In genomic region chr19:43675906-43676305, GRCh38 we compare ENCODE assay signal across 17 cellular contexts. TPM values are rescaled to one million over a fixed set of nuclear protein-coding genes. Genes with fewer than 3 reads are reported as not detected.
A peak's percentile ranks its signal among the peaks of the same experiment; 100 is the strongest.
DNase-seq lines count a peak whose midpoint lies in the region; ATAC-seq and TF ChIP-seq lines count a peak whose summit lies in the region.
"Had no signal": no experiment of that assay in that cellular context is flagged by ENCODE, and none has a peak within 500 bp of the region (broad histone marks: within the 10 kb centered on the region; RNA-seq: fewer than 3 reads in every experiment).

No MANE protein-coding gene starts in this region.

- peaks cover 6% of the 10 kb centered on the region; the same call in 1 of the 2 replicates for H3K9me1 ChIP-seq in IMR-90 (ENCODE audit: insufficient read depth, low read length)

- peak overlapping the region; percentile 19 for H3K4ac ChIP-seq in IMR-90 (ENCODE audit: low read depth, low read length)

- no peak overlapping the region for H3K23ac ChIP-seq in IMR-90 (ENCODE audit: low read depth, low read length)

- no peak overlapping the region for H4K91ac ChIP-seq in IMR-90 (ENCODE audit: insufficient read depth, low read depth, low read length)

- H3K4me3 Mint-ChIP-seq in CD14-positive monocyte (peak overlapping the region; percentile 31 to 93), nephron progenitor cell (no peak overlapping the region)
- peak overlapping the region; percentile 16 for H3K4me3 Mint-ChIP-seq in activated naive CD8-positive, alpha-beta T cell treated with anti-CD3 and anti-CD28 coated beads, Interleukin-2, amount 50 U/mL, for 24 hours
- H3K4me3 Mint-ChIP-seq in stimulated activated naive B cell treated with anti-CD40 and anti-IgM and Interleukin-4, amounts not matched to agents 10 μg/mL and 1 μg/mL and 100 μg/mL, for 72 hours = no peak overlapping the region

- POLR2A ChIA-PET in IMR-90 (lab: Charles Lee; ENCODE audit: unreplicated experiment) = no interaction called here

- in situ Hi-C loops in IMR-90 (cut with MboI; ENCODE audit: low sequenced_read_pairs) = no loop called here

- no TSS peak for BruUV-seq in IMR-90 (replicated peaks; lab: Mats Ljungman, UMichigan)

- no peak overlapping the region for H3K4me3 ChIP-seq in IMR-90 (ENCODE audit: insufficient read depth, low read depth, low read length)
- no peak overlapping the region for H3K4me3 ChIP-seq in lower leg skin (ENCODE audit: low read depth, poor library complexity, severe bottlenecking)
- H3K4me3 ChIP-seq: gastrocnemius medialis, testis had no signal

- H4K20me1 ChIP-seq in IMR-90 (ENCODE audit: insufficient read depth, low read length) = no peaks in the 10 kb centered on the region

- H3K79me1 ChIP-seq in IMR-90 (ENCODE audit: low read depth in 1 of 2, low read length in 2 of 2) = peaks cover 0 to 3% of the 10 kb centered on the region in 2 experiments; a peak in 1 of 4 replicates

- H3K36me3 Mint-ChIP-seq in CD14-positive monocyte = peaks cover 0 to 4% of the 10 kb centered on the region in 2 donors
- no peaks in the 10 kb centered on the region for H3K36me3 Mint-ChIP-seq in activated naive CD8-positive, alpha-beta T cell treated with anti-CD3 and anti-CD28 coated beads, Interleukin-2, amount 50 U/mL, for 24 hours (ENCODE audit: low read depth)
- no peaks in the 10 kb centered on the region for H3K36me3 Mint-ChIP-seq in nephron progenitor cell (ENCODE audit: low read depth)
- H3K36me3 Mint-ChIP-seq in stimulated activated naive B cell treated with anti-CD40 and anti-IgM and Interleukin-4, amounts not matched to agents 10 μg/mL and 1 μg/mL and 100 μg/mL, for 72 hours = no peaks in the 10 kb centered on the region
- H3K36me3 Mint-ChIP-seq: brain had no signal

- peaks cover 42% of the 10 kb centered on the region for H3K4me1 Mint-ChIP-seq in CD14-positive monocyte
- H3K4me1 Mint-ChIP-seq in activated naive CD8-positive, alpha-beta T cell treated with anti-CD3 and anti-CD28 coated beads, Interleukin-2, amount 50 U/mL, for 24 hours = peaks cover 13% of the 10 kb centered on the region
- peaks cover 8% of the 10 kb centered on the region for H3K4me1 Mint-ChIP-seq in nephron progenitor cell
- peaks cover 6 to 7% of the 10 kb centered on the region in 2 donors for H3K4me1 Mint-ChIP-seq in stimulated activated naive B cell treated with anti-CD40 and anti-IgM and Interleukin-4, amounts not matched to agents 10 μg/mL and 1 μg/mL and 100 μg/mL, for 72 hours

- intact Hi-C loops in CD14-positive monocyte (cut with micrococcal nuclease) (loop anchor here in 1 of 2 donors (2.0 kb wide), 1 partner anchor 17 kb away; no protein-coding TSS in a partner anchor), IMR-90 (cut with micrococcal nuclease) (no loop called here), lower leg skin (cut with DNase I; ENCODE audit: low total_unique reads) (no loop called here)

- H3K27me3 ChIP-seq in IMR-90 (ENCODE audit: control insufficient read depth, insufficient read depth, low read length) = no peaks in the 10 kb centered on the region
- H3K27me3 ChIP-seq: gastrocnemius medialis, testis had no signal

- H3K27me3 Mint-ChIP-seq in CD14-positive monocyte (ENCODE audit: low read depth in 3 of 3) (peaks cover 0 to 2% (median 0%) of the 10 kb centered on the region in 3 donors), nephron progenitor cell (ENCODE audit: low read depth, poor library complexity) (peaks cover 40% of the 10 kb centered on the region)
- H3K27me3 Mint-ChIP-seq in activated naive CD8-positive, alpha-beta T cell treated with anti-CD3 and anti-CD28 coated beads, Interleukin-2, amount 50 U/mL, for 24 hours = no peaks in the 10 kb centered on the region
- peaks cover 6 to 17% of the 10 kb centered on the region in 2 donors for H3K27me3 Mint-ChIP-seq in stimulated activated naive B cell treated with anti-CD40 and anti-IgM and Interleukin-4, amounts not matched to agents 10 μg/mL and 1 μg/mL and 100 μg/mL, for 72 hours

- TF ChIP-seq RAD21 in IMR-90 (IDR thresholded peaks at IDR 0.05; ENCODE audit: low read length) = no peak

- no peaks in the 10 kb centered on the region for H3K36me3 ChIP-seq in IMR-90 (ENCODE audit: control insufficient read depth, insufficient read depth, low read length)
- H3K36me3 ChIP-seq: gastrocnemius medialis had no signal

- peaks cover 9% of the 10 kb centered on the region for H3K4me1 ChIP-seq in IMR-90 (ENCODE audit: control insufficient read depth, insufficient read depth, low read length)
- H3K4me1 ChIP-seq: gastrocnemius medialis, testis had no signal

- no peaks in the 10 kb centered on the region for H3K9me3 ChIP-seq in IMR-90 (ENCODE audit: control insufficient read depth, insufficient read depth, low read length)
- H3K9me3 ChIP-seq: gastrocnemius medialis, testis had no signal

- 0 out of 2 replicates have a peak overlapping the region, but pooled peaks have one; percentile 9 for H2BK20ac ChIP-seq in IMR-90 (ENCODE audit: low read depth, low read length)

- H4K8ac ChIP-seq in IMR-90 (ENCODE audit: low read depth in 2 of 2, low read length in 2 of 2) = peak overlapping the region in 1 of 2 experiments; percentile 74; a peak in 2 of 4 replicates

- H2BK5ac ChIP-seq in IMR-90 (ENCODE audit: low read depth, low read length, poor library complexity, severe bottlenecking) = no peak overlapping the region

- H2BK15ac ChIP-seq in IMR-90 (ENCODE audit: low read depth, low read length) = no peak overlapping the region

- DNase-seq in CD14-positive monocyte (ENCODE audit: low spot score) (no peak), IMR-90 (no peak), nephron progenitor cell (no peak), HT-29 (ENCODE audit: low spot score) (no peak), lower leg skin (ENCODE audit: low spot score in 2 of 2) (no peak)
- no peak for DNase-seq in activated naive CD8-positive, alpha-beta T cell treated with anti-CD3 and anti-CD28 coated beads, Interleukin-2, amount 50 U/mL, for 24 hours
- no peak for DNase-seq in stimulated activated naive B cell treated with anti-CD40 and anti-IgM and Interleukin-4, amounts not matched to agents 10 μg/mL and 1 μg/mL and 100 μg/mL, for 72 hours
- DNase-seq: activated CD4-positive, alpha-beta T cell treated with anti-CD3 and anti-CD28 coated beads for 1 hour; gastrocnemius medialis; NCI-H187 treated with DMSO at 0.1 percent for 48 hours; NCI-H510A treated with DMSO at 0.1 percent for 48 hours; stimulated activated CD4-positive, alpha-beta T cell treated with anti-CD3 and anti-CD28 coated beads, Interleukin-12 subunit alpha, Interleukin-12 subunit beta, amount 100 ng/mL, for 4 hours; testis had no signal

- no peak overlapping the region for H2AK9ac ChIP-seq in IMR-90 (replicated peaks; ENCODE audit: low read depth, low read length, poor library complexity)

- CTCF ChIA-PET in IMR-90 (lab: Yijun Ruan, JAX) = no interaction called here

- TF ChIP-seq CTCF in CD14-positive monocyte (IDR thresholded peaks at IDR 0.05) (no peak), IMR-90 (conservative IDR thresholded peaks at IDR 0.05; ENCODE audit: low read depth, low read length) (no peak), nephron progenitor cell (IDR thresholded peaks at IDR 0.05) (no peak), lower leg skin (IDR thresholded peaks at IDR 0.05) (no peak)

- H2AFZ ChIP-seq in IMR-90 (replicated peaks; ENCODE audit: low read length, poor library complexity) = peak overlapping the region; percentile 86

- H3K56ac ChIP-seq in IMR-90 (ENCODE audit: extremely low read depth, insufficient read depth, low read length) = no peak overlapping the region

- WGBS in IMR-90 (ENCODE audit: extremely low coverage in 2 of 2, insufficient read length in 1 of 2), 2 experiments = 29% methylated on average over 1 of the region's 11 CpGs; no CpG with 5 or more reads in 1 of the 2 experiments
- WGBS in lower leg skin, 2 donors = 68 to 79% methylated on average over 11 of the region's 11 CpGs

- no peaks in the 10 kb centered on the region for H3K9me3 Mint-ChIP-seq in CD14-positive monocyte
- H3K9me3 Mint-ChIP-seq in activated naive CD8-positive, alpha-beta T cell treated with anti-CD3 and anti-CD28 coated beads, Interleukin-2, amount 50 U/mL, for 24 hours = no peaks in the 10 kb centered on the region
- H3K9me3 Mint-ChIP-seq in nephron progenitor cell = no peaks in the 10 kb centered on the region
- no peaks in the 10 kb centered on the region for H3K9me3 Mint-ChIP-seq in stimulated activated naive B cell treated with anti-CD40 and anti-IgM and Interleukin-4, amounts not matched to agents 10 μg/mL and 1 μg/mL and 100 μg/mL, for 72 hours

- peak overlapping the region; percentile 11 for H2AK5ac ChIP-seq in IMR-90 (ENCODE audit: low read depth, low read length)

- H3K9ac ChIP-seq in IMR-90 (ENCODE audit: low read depth, low read length) = no peak overlapping the region

- H3K27ac Mint-ChIP-seq in CD14-positive monocyte = peak overlapping the region; percentile 96 to 100 (median 99)
- no peak overlapping the region for H3K27ac Mint-ChIP-seq in activated naive CD8-positive, alpha-beta T cell treated with anti-CD3 and anti-CD28 coated beads, Interleukin-2, amount 50 U/mL, for 24 hours
- peak overlapping the region; percentile 85 for H3K27ac Mint-ChIP-seq in nephron progenitor cell
- no peak overlapping the region for H3K27ac Mint-ChIP-seq in stimulated activated naive B cell treated with anti-CD40 and anti-IgM and Interleukin-4, amounts not matched to agents 10 μg/mL and 1 μg/mL and 100 μg/mL, for 72 hours

- H2BK120ac ChIP-seq in IMR-90 (ENCODE audit: low read depth, low read length) = 0 out of 2 replicates have a peak overlapping the region, but pooled peaks have one; percentile 25

- H3K27ac ChIP-seq in IMR-90 (ENCODE audit: insufficient read depth, low read length) = no peak overlapping the region
- H3K27ac ChIP-seq: gastrocnemius medialis, testis had no signal

- no peak overlapping the region for H3K18ac ChIP-seq in IMR-90 (ENCODE audit: low read depth, low read length)

- H3K14ac ChIP-seq in IMR-90 (replicated peaks; ENCODE audit: low read depth, low read length) = peak overlapping the region; percentile 50

- TF ChIP-seq POLR2A in IMR-90 (IDR thresholded peaks at IDR 0.05; ENCODE audit: low read depth, low read length) (no peak), lower leg skin (IDR thresholded peaks at IDR 0.05) (no peak)

- no peak for ATAC-seq in IMR-90 (ENCODE audit: low read depth)
- ATAC-seq in activated naive CD8-positive, alpha-beta T cell treated with anti-CD3 and anti-CD28 coated beads, Interleukin-2, amount 50 U/mL, for 24 hours = no peak
- no peak for ATAC-seq in stimulated activated naive B cell treated with anti-CD40 and anti-IgM and Interleukin-4, amounts not matched to agents 10 μg/mL and 1 μg/mL and 100 μg/mL, for 72 hours (replicated peaks)
- ATAC-seq: gastrocnemius medialis had no signal

- dilution Hi-C loops in IMR-90 (cut with HindIII; ENCODE audit: low sequenced_read_pairs, unreplicated experiment) = no loop called here

- no peak overlapping the region for H4K5ac ChIP-seq in IMR-90 (ENCODE audit: low read depth, low read length)

- H3K4me2 ChIP-seq in IMR-90 (ENCODE audit: low read depth, low read length) = no peak overlapping the region

RNA-seq across cellular contexts. Expression of gene PLAUR, which starts 5.9 kb away (rescaled TPM):
- polyA plus RNA-seq in CD14-positive monocyte (100 to 1,000 TPM; 212 to 284 TPM), IMR-90 (2012; rRNA removed) (263 and 328 TPM in 2 replicates)
- total RNA-seq in IMR-90 (2012; rRNA removed) (112 and 115 TPM in 2 replicates), lower leg skin (10 to 100 TPM in 1 of 4 donors, 1 to 10 TPM in 3; 4.1 to 11.1 (median 9.0) TPM)
- 330 and 334 TPM in 2 replicates for polyA plus RNA-seq in IMR-90 (2012; cell fraction: cytosol; rRNA removed)
- polyA plus RNA-seq in IMR-90 (2012; cell fraction: nucleus; rRNA removed; ENCODE audit: low replicate concordance) = 200 and 249 TPM in 2 replicates
- total RNA-seq in HT-29 (2014; rRNA removed; shearing (Covaris generic)) = 174 and 190 TPM in 2 replicates

RNA-seq across cellular contexts. Expression of gene CADM4, which starts 36.3 kb away (rescaled TPM):
- polyA plus RNA-seq in CD14-positive monocyte (under 1 TPM; 0.10 to 0.31 TPM), IMR-90 (2012; rRNA removed) (4.0 and 4.9 TPM in 2 replicates)
- total RNA-seq in IMR-90 (2012; rRNA removed) (1.7 and 2.0 TPM in 2 replicates), lower leg skin (10 to 100 TPM; 22.3 to 56.0 (median 29.6) TPM)
- 4.3 and 7.1 TPM in 2 replicates for polyA plus RNA-seq in IMR-90 (2012; cell fraction: cytosol; rRNA removed)
- polyA plus RNA-seq in IMR-90 (2012; cell fraction: nucleus; rRNA removed; ENCODE audit: low replicate concordance) = 2.1 and 2.2 TPM in 2 replicates
- 2.7 and 6.4 TPM in 2 replicates for total RNA-seq in HT-29 (2014; rRNA removed; shearing (Covaris generic))

RNA-seq across cellular contexts. Expression of gene IRGC, which starts 40.0 kb away (rescaled TPM):
- not detected for polyA plus RNA-seq in CD14-positive monocyte
- not detected in 2 replicates for total RNA-seq in IMR-90 (2012; rRNA removed)
- polyA plus RNA-seq in IMR-90 (2012; rRNA removed) = not detected in 2 replicates
- polyA plus RNA-seq in IMR-90 (2012; cell fraction: cytosol; rRNA removed) = not detected in 2 replicates
- polyA plus RNA-seq in IMR-90 (2012; cell fraction: nucleus; rRNA removed; ENCODE audit: low replicate concordance) = not detected in 2 replicates
- 0.08 TPM in 1 of 2 replicates, not detected in the other for total RNA-seq in HT-29 (2014; rRNA removed; shearing (Covaris generic))
- not detected for total RNA-seq in lower leg skin
- total RNA-seq: gastrocnemius medialis; M059J; mesenteric fat pad; T-helper 1 cell treated with Interleukin-12 subunit alpha and Interleukin-12 subunit beta and Interleukin-4 antibody, amounts not matched to agents 30 ng/mL and 1 ng/mL, for 36 hours had no signal

RNA-seq across cellular contexts. Expression of gene ZNF428, which starts 56.5 kb away (rescaled TPM):
- 1 to 10 TPM; 3.8 to 3.9 TPM for polyA plus RNA-seq in CD14-positive monocyte
- total RNA-seq in IMR-90 (2012; rRNA removed) = 9.9 and 10.3 TPM in 2 replicates
- 32.3 and 45.4 TPM in 2 replicates for polyA plus RNA-seq in IMR-90 (2012; rRNA removed)
- 49.1 and 54.4 TPM in 2 replicates for polyA plus RNA-seq in IMR-90 (2012; cell fraction: cytosol; rRNA removed)
- 16.4 and 17.3 TPM in 2 replicates for polyA plus RNA-seq in IMR-90 (2012; cell fraction: nucleus; rRNA removed; ENCODE audit: low replicate concordance)
- 92.9 and 100 TPM in 2 replicates for total RNA-seq in HT-29 (2014; rRNA removed; shearing (Covaris generic))
- 10 to 100 TPM in 3 of 4 donors, 1 to 10 TPM in 1; 5.3 to 27.3 (median 15.1) TPM for total RNA-seq in lower leg skin

Comparison
In these comparisons a context has a peak if more than half of its experiments do, and no peak if none do; other contexts are left out.
1. H3K27ac Mint-ChIP-seq: peak in CD14-positive monocyte (7 of 7) and nephron progenitor cell (single experiment); none in activated naive CD8-positive, alpha-beta T cell treated with anti-CD3 and anti-CD28 coated beads, Interleukin-2, amount 50 U/mL, for 24 hours (single experiment) and stimulated activated naive B cell treated with anti-CD40 and anti-IgM and Interleukin-4, amounts not matched to agents 10 μg/mL and 1 μg/mL and 100 μg/mL, for 72 hours (single experiment).
2. H3K4me3 Mint-ChIP-seq: peak in CD14-positive monocyte (2 of 2) and activated naive CD8-positive, alpha-beta T cell treated with anti-CD3 and anti-CD28 coated beads, Interleukin-2, amount 50 U/mL, for 24 hours (single experiment); none in nephron progenitor cell (single experiment) and stimulated activated naive B cell treated with anti-CD40 and anti-IgM and Interleukin-4, amounts not matched to agents 10 μg/mL and 1 μg/mL and 100 μg/mL, for 72 hours (0 of 2).